In the genomic region with DNA sequence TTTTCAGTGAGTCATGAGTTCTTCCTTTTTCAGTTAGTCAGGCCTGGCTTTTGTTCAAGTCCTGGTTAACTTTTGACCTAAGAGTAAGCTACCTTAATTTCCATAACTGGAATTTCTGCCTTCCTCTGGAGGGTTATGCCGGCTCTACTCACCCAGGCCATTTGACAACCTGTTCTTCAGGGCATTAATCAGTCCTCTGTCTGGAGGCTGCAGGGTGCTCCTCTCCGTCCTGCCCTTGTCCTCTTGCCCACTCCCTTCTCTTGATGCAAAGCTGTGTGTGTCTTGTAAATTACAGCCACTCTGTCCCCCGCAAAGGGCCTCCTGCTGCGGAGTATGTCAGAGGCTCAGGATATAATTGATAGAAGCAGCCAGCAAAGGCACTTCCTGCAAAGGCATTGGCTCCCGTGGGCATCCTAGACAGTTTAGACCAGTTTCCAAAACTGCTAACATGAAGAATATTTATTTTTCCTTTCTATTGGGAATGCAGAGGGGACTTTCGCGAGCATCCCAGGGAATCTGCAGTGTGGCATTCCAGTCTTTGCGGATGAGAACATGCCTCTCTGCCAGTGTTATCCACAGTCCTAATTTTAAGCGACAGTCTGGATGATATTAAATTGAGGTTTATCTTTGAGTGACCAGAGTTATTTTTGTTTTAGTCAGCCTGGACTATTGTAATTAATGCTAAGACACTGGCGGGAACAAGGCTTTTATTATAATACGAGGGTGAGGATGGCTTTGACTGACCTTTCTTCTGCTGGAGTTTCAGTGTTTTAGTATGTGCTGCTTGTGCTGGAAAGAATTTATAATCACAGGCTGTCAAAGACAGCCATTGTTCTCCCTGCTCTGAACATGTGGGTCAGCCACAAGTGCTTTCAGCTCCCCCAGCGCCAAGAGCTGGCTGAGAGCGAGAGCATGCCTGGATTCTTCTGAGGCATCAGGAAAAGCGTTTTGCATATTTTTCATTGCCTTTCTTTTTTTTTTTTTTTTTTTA, we compare ENCODE assay signal across 8 cellular contexts.
DNase-seq lines count a peak whose midpoint lies in the region; ATAC-seq and TF ChIP-seq lines count a peak whose summit lies in the region.

No MANE protein-coding gene starts in this region.

- no peaks in the 10 kb centered on the region for H4K20me1 ChIP-seq in hepatocyte (ENCODE audit: insufficient read depth, poor library complexity, severe bottlenecking)

- peak overlapping the region; percentile 71 for H3K4me2 ChIP-seq in hepatocyte

- H3K27ac ChIP-seq in hepatocyte, result peak overlapping the region; percentile 74

- WGBS in hepatocyte (ENCODE audit: low lambda C conversion rate, missing lambda C conversion rate), result 28% methylated on average over 14 of the region's 14 CpGs

- H3K27me3 ChIP-seq in hepatocyte, result no peaks in the 10 kb centered on the region

- TF ChIP-seq CTCF in hepatocyte (IDR thresholded peaks at IDR 0.05; ENCODE audit: poor library complexity), result no peak

- peaks cover 12% of the 10 kb centered on the region for H3K4me1 ChIP-seq in hepatocyte (ENCODE audit: insufficient read depth)

- peak overlapping the region; percentile 6 for H2AFZ ChIP-seq in hepatocyte

- H3K36me3 ChIP-seq in hepatocyte (replicated peaks; ENCODE audit: insufficient read depth, low read depth), result no peaks in the 10 kb centered on the region

- no peaks in the 10 kb centered on the region for H3K9me2 ChIP-seq in hepatocyte (replicated peaks; ENCODE audit: insufficient read depth)

- ATAC-seq in GM18511 (IDR thresholded peaks at IDR 0.05; ENCODE audit: unreplicated experiment) (no peak), GM21529 (IDR thresholded peaks at IDR 0.05; ENCODE audit: unreplicated experiment) (no peak)

- no peaks in the 10 kb centered on the region for H3K9me3 ChIP-seq in hepatocyte (ENCODE audit: low read depth)

- H3K79me2 ChIP-seq in hepatocyte, result no peaks in the 10 kb centered on the region

- no peak overlapping the region for H3K4me3 ChIP-seq in hepatocyte

- DNase-seq in H4 (ENCODE audit: low spot score), result peak; percentile 61
- DNase-seq in amniotic epithelial cell (ENCODE audit: low read depth), result peak; percentile 60
- DNase-seq in hepatocyte (ENCODE audit: low spot score), result peak; percentile 55
- peak; percentile 83 for DNase-seq in retina
- no peak for DNase-seq in NCI-H2029 treated with DMSO at 0.1 percent for 48 hours (lab: John Stamatoyannopoulos, UW)
- DNase-seq in activated effector memory CD4-positive, alpha-beta T cell treated with Interleukin-2 at 50 U/mL for 16 hours, result no peak

Comparison
In these comparisons a context has a peak if more than half of its experiments do, and no peak if none do; other contexts are left out.
1. DNase-seq: peak in H4 (single experiment), amniotic epithelial cell (single experiment), hepatocyte (single experiment) and retina (single experiment); none in NCI-H2029 treated with DMSO at 0.1 percent for 48 hours (single experiment) and activated effector memory CD4-positive, alpha-beta T cell treated with Interleukin-2 at 50 U/mL for 16 hours (single experiment).